19 cellular contexts compared by ENCODE assay signal in genomic region chr13:70311175-70311574, GRCh38.
DNase-seq lines count a peak whose midpoint lies in the region; ATAC-seq and TF ChIP-seq lines count a peak whose summit lies in the region.
"Had no signal": no experiment of that assay in that cellular context is flagged by ENCODE, and none has a peak within 500 bp of the region (broad histone marks: within the 10 kb centered on the region; RNA-seq: fewer than 3 reads in every experiment).

No MANE protein-coding gene starts in this region.

- DNase-seq in NCI-H748 (lab: John Stamatoyannopoulos, UW; ENCODE audit: unreplicated experiment) (peak; percentile 18), NCI-H748 treated with DMSO at 0.1 percent for 48 hours (lab: John Stamatoyannopoulos, UW) (no peak), endodermal cell (no peak), neuronal stem cell (ENCODE audit: low spot score) (no peak), activated T-cell treated with anti-CD3 and anti-CD28 coated beads for 4 hours (no peak)
- DNase-seq in activated CD4-positive, CD25-positive, alpha-beta regulatory T cell (lab: John Stamatoyannopoulos, UW): no peak
- DNase-seq: CD4-positive, alpha-beta T cell; CD8-positive, alpha-beta memory T cell; DMS79; EL; GDM1; GM23248; HCEC 1CT had no signal

- no peak overlapping the region for H2BK15ac ChIP-seq in neuronal stem cell (ENCODE audit: low read length)

- H3K4ac ChIP-seq in neuronal stem cell (ENCODE audit: low read length): no peak overlapping the region

- H3K36me3 ChIP-seq in endodermal cell (ENCODE audit: control insufficient read depth, insufficient read depth, low read length): no peaks in the 10 kb centered on the region
- no peaks in the 10 kb centered on the region for H3K36me3 ChIP-seq in neuronal stem cell (replicated peaks in 1 of 2; ENCODE audit: control insufficient read depth in 2 of 2, insufficient read depth in 2 of 2, low read length in 2 of 2)
- H3K36me3 ChIP-seq: BE2C; BLaER1 treated with 17β-estradiol and CSF1 and Interleukin-3, amounts not matched to agents 10 nM and 100 nM had no signal

- no peaks in the 10 kb centered on the region for H3K9me3 ChIP-seq in endodermal cell (ENCODE audit: control insufficient read depth, low read length)
- H3K9me3 ChIP-seq in neuronal stem cell (replicated peaks in 1 of 2; ENCODE audit: control insufficient read depth in 2 of 2, insufficient read depth in 1 of 2, low read depth in 1 of 2, low read length in 2 of 2): no peaks in the 10 kb centered on the region
- H3K9me3 ChIP-seq: A549, BE2C had no signal

- no peak overlapping the region for H2AK5ac ChIP-seq in neuronal stem cell (ENCODE audit: low read depth, low read length)

- H3K79me1 ChIP-seq in neuronal stem cell (ENCODE audit: low read depth, low read length): no peaks in the 10 kb centered on the region

- H3K36me3 Mint-ChIP-seq in endodermal cell (ENCODE audit: low read depth): no peaks in the 10 kb centered on the region
- H3K36me3 Mint-ChIP-seq: CD14-positive monocyte; CD8-positive, alpha-beta memory T cell had no signal

- H3K9ac ChIP-seq in endodermal cell (ENCODE audit: extremely low read depth, low read length, poor library complexity, severe bottlenecking) (no peak overlapping the region), neuronal stem cell (ENCODE audit: low read depth, low read length, poor library complexity) (no peak overlapping the region)
- H3K9ac ChIP-seq: BLaER1 treated with 17β-estradiol and CSF1 and Interleukin-3, amounts not matched to agents 10 nM and 100 nM; GM23248 had no signal

- peak overlapping the region; percentile 44 for H3K27ac Mint-ChIP-seq in endodermal cell
- H3K27ac Mint-ChIP-seq: CD14-positive monocyte; CD4-positive, alpha-beta T cell; CD8-positive, alpha-beta memory T cell had no signal

- no peak overlapping the region for H2BK12ac ChIP-seq in neuronal stem cell (ENCODE audit: low read length)

- peak overlapping the region; percentile 43 for H2AFZ ChIP-seq in neuronal stem cell (ENCODE audit: low read length)
- H2AFZ ChIP-seq: GM23248 had no signal

- H3K4me3 ChIP-seq in endodermal cell (ENCODE audit: low read length): no peak overlapping the region
- no peak overlapping the region for H3K4me3 ChIP-seq in neuronal stem cell (ENCODE audit: low read length in 2 of 2)
- H3K4me3 ChIP-seq: A549; BLaER1 treated with 17β-estradiol and CSF1 and Interleukin-3, amounts not matched to agents 10 nM and 100 nM; GM12878; GM23248 had no signal

- H3K18ac ChIP-seq in neuronal stem cell (ENCODE audit: low read length): no peak overlapping the region

- H3K4me3 Mint-ChIP-seq in endodermal cell: no peak overlapping the region
- H3K4me3 Mint-ChIP-seq: CD14-positive monocyte; CD4-positive, alpha-beta T cell; CD8-positive, alpha-beta memory T cell had no signal

- 97% methylated on average over 2 of the region's 2 CpGs; no CpG with 5 or more reads in 1 of the 2 experiments for WGBS in endodermal cell (ENCODE audit: insufficient coverage in 1 of 2, insufficient read length in 1 of 2), 2 experiments
- no CpG with 5 or more reads among the region's 2 CpGs for WGBS in neuronal stem cell (ENCODE audit: extremely low coverage in 2 of 2, insufficient read length in 2 of 2, insufficient replicate concordance in 1 of 2), 2 donors

- no peak overlapping the region for H3K14ac ChIP-seq in neuronal stem cell (ENCODE audit: low read length)

- H3K27ac ChIP-seq in endodermal cell (ENCODE audit: low read depth, low read length) (no peak overlapping the region), neuronal stem cell (replicated peaks; ENCODE audit: low read length) (no peak overlapping the region)
- H3K27ac ChIP-seq: A549; BLaER1 treated with 17β-estradiol and CSF1 and Interleukin-3, amounts not matched to agents 10 nM and 100 nM; GM23248 had no signal

- no peaks in the 10 kb centered on the region for H3K27me3 Mint-ChIP-seq in endodermal cell (ENCODE audit: insufficient read depth)
- H3K27me3 Mint-ChIP-seq: CD4-positive, alpha-beta T cell; CD8-positive, alpha-beta memory T cell had no signal

- no peak overlapping the region for H4K8ac ChIP-seq in neuronal stem cell (ENCODE audit: low read depth, low read length)

- no peak overlapping the region for H2BK5ac ChIP-seq in neuronal stem cell (ENCODE audit: low read length)

- H3K9me3 Mint-ChIP-seq in endodermal cell: no peaks in the 10 kb centered on the region

- H4K91ac ChIP-seq in neuronal stem cell (ENCODE audit: low read depth, low read length, poor library complexity): no peak overlapping the region

- no peak overlapping the region for H3K23ac ChIP-seq in neuronal stem cell (ENCODE audit: low read depth, low read length, poor library complexity)

- H3K4me1 Mint-ChIP-seq in endodermal cell: no peaks in the 10 kb centered on the region
- H3K4me1 Mint-ChIP-seq: CD14-positive monocyte; CD8-positive, alpha-beta memory T cell had no signal

- ATAC-seq in GM19397 (IDR thresholded peaks at IDR 0.05; ENCODE audit: unreplicated experiment): no peak

- no peak overlapping the region for H3K4me2 ChIP-seq in neuronal stem cell (ENCODE audit: insufficient read depth, low read length, poor library complexity, severe bottlenecking)
- H3K4me2 ChIP-seq: A549; BLaER1 treated with 17β-estradiol and CSF1 and Interleukin-3, amounts not matched to agents 10 nM and 100 nM had no signal

- H2BK120ac ChIP-seq in neuronal stem cell (ENCODE audit: low read depth, low read length): no peak overlapping the region

- no peak for TF ChIP-seq CTCF in endodermal cell (conservative IDR thresholded peaks at IDR 0.05)

- H3K4me1 ChIP-seq in endodermal cell (ENCODE audit: control insufficient read depth, insufficient read depth, low read length) (no peaks in the 10 kb centered on the region), neuronal stem cell (ENCODE audit: control insufficient read depth in 2 of 2, insufficient read depth in 1 of 2, low read depth in 1 of 2, low read length in 2 of 2) (no peaks in the 10 kb centered on the region)
- H3K4me1 ChIP-seq: A549 had no signal

- H3K27me3 ChIP-seq in endodermal cell (ENCODE audit: control insufficient read depth, insufficient read depth, low read length, poor library complexity, severe bottlenecking) (no peaks in the 10 kb centered on the region), neuronal stem cell (ENCODE audit: control insufficient read depth in 3 of 3, insufficient read depth in 3 of 3, low read depth in 1 of 3, low read length in 3 of 3) (no peaks in the 10 kb centered on the region)
- H3K27me3 ChIP-seq: BE2C; BLaER1 treated with 17β-estradiol and CSF1 and Interleukin-3, amounts not matched to agents 10 nM and 100 nM had no signal
